In genomic region chr15:72117698-72118399, GRCh38 we compare ENCODE assay signal across 8 cellular contexts. TPM values are rescaled to one million over a fixed set of nuclear protein-coding genes. Genes with fewer than 3 reads are reported as not detected.
A peak's percentile ranks its signal among the peaks of the same experiment; 100 is the strongest.
DNase-seq lines count a peak whose midpoint lies in the region; ATAC-seq, FAIRE-seq and TF ChIP-seq lines count a peak whose summit lies in the region.

TSS of gene MYO9A (minus strand) at chr15:72118150. CDS start at chr15:72046563, 71,587 bp downstream.

- H3K79me2 ChIP-seq in keratinocyte (ENCODE audit: control insufficient read depth, insufficient read depth, low read length): peaks cover 34% of the 10 kb centered on the region

- H3K9me3 ChIP-seq in keratinocyte (ENCODE audit: control insufficient read depth, low read depth, low read length): no peaks in the 10 kb centered on the region

- peak within 1 kb of the TSS; percentile 100 for H2AFZ ChIP-seq in keratinocyte (ENCODE audit: control insufficient read depth, low read length)

- H3K9me1 ChIP-seq in keratinocyte (ENCODE audit: control insufficient read depth, extremely low read depth, insufficient read depth, low read length): no peaks in the 10 kb centered on the region

- dilution Hi-C loops in keratinocyte (cut with MboI; ENCODE audit: extremely low pct_ligation_motif_present, low sequenced_read_pairs): no loop called here

- peak within 1 kb of the TSS; percentile 99 for H3K27ac ChIP-seq in keratinocyte (ENCODE audit: control insufficient read depth, insufficient read depth, low read length)

- H3K27ac Mint-ChIP-seq in activated CD4-positive, alpha-beta T cell treated with anti-CD3 and anti-CD28 coated beads for 36 hours: peak within 1 kb of the TSS; percentile 96
- peak within 1 kb of the TSS; percentile 99 for H3K27ac Mint-ChIP-seq in chondrocyte (ENCODE audit: unreplicated experiment)

- no peaks in the 10 kb centered on the region for H3K27me3 Mint-ChIP-seq in activated CD4-positive, alpha-beta T cell treated with anti-CD3 and anti-CD28 coated beads for 36 hours
- no peaks in the 10 kb centered on the region for H3K27me3 Mint-ChIP-seq in chondrocyte (ENCODE audit: low read depth)

- H3K4me2 ChIP-seq in keratinocyte (ENCODE audit: control insufficient read depth, extremely low read depth, insufficient read depth, low read depth, low read length): peak within 1 kb of the TSS; percentile 97

- DNase-seq in AG10803 (ENCODE audit: low read depth): peak; percentile 97
- peak; percentile 80 for DNase-seq in GM19240 (ENCODE audit: insufficient read length, low spot score)
- peak; percentile 99 to 100 for DNase-seq in NCI-H524 (lab: John Stamatoyannopoulos, UW)
- DNase-seq in activated CD4-positive, alpha-beta T cell treated with anti-CD3 and anti-CD28 coated beads for 36 hours: peak; percentile 100
- peak; percentile 98 for DNase-seq in chondrocyte (ENCODE audit: low spot score)
- DNase-seq in keratinocyte (ENCODE audit: low read depth, low spot score): peak; percentile 90
- DNase-seq in stimulated activated CD4-positive, alpha-beta T cell treated with anti-CD3 and anti-CD28 coated beads, Interleukin-12 subunit alpha, Interleukin-12 subunit beta, amount 100 ng/mL, for 48 hours (ENCODE audit: low read depth in 2 of 3, low spot score in 1 of 3): peak; percentile 99

- H3K27me3 ChIP-seq in keratinocyte (ENCODE audit: control insufficient read depth, extremely low read depth, insufficient read depth, low read length): no peaks in the 10 kb centered on the region

- H3K4me3 ChIP-seq in AG10803 (ENCODE audit: low read length): peak within 1 kb of the TSS; percentile 98
- peak within 1 kb of the TSS; percentile 88 to 98 (median 89) for H3K4me3 ChIP-seq in keratinocyte (ENCODE audit: control insufficient read depth in 2 of 3, extremely low read depth in 1 of 3, insufficient read depth in 2 of 3, low read depth in 1 of 3, low read length in 3 of 3)

- peak within 1 kb of the TSS; percentile 99 for H3K9ac ChIP-seq in keratinocyte (ENCODE audit: control insufficient read depth, extremely low read depth, insufficient read depth, low read length)

- H3K36me3 ChIP-seq in keratinocyte (ENCODE audit: control insufficient read depth in 2 of 2, extremely low read depth in 1 of 2, insufficient read depth in 2 of 2, low read length in 2 of 2): no peaks in the 10 kb centered on the region

- peaks cover 40% of the 10 kb centered on the region for H3K4me1 Mint-ChIP-seq in activated CD4-positive, alpha-beta T cell treated with anti-CD3 and anti-CD28 coated beads for 36 hours
- H3K4me1 Mint-ChIP-seq in chondrocyte (ENCODE audit: low read depth): peaks cover 46% of the 10 kb centered on the region

- no peaks in the 10 kb centered on the region for H3K4me1 ChIP-seq in keratinocyte (ENCODE audit: control insufficient read depth, extremely low read depth, insufficient read depth, low read length)

- TF ChIP-seq CTCF in AG10803 (conservative IDR thresholded peaks at IDR 0.05; ENCODE audit: low read length) (no peak), chondrocyte (IDR thresholded peaks at IDR 0.05) (peak; percentile 63), keratinocyte (optimal IDR thresholded peaks at IDR 0.05 in 1 of 3, IDR thresholded peaks at IDR 0.05 in 1 of 3, conservative IDR thresholded peaks at IDR 0.05 in 1 of 3; ENCODE audit: extremely low read depth in 1 of 3, insufficient read depth in 2 of 3, low read length in 3 of 3) (peak in 1 of 3 experiments; percentile 33)

- POLR2A ChIA-PET in activated CD4-positive, alpha-beta T cell treated with anti-CD3 and anti-CD28 coated beads for 36 hours (lab: Charles Lee): interaction anchor here (0.5 to 1.4 kb wide), 3 partner anchors 32 to 113 kb away, joined by 6 to 8 read pairs (median 8); partner anchors contain the start of gene PKM

- intact Hi-C loops in activated CD4-positive, alpha-beta T cell treated with anti-CD3 and anti-CD28 coated beads for 36 hours (cut with DNase I, micrococcal nuclease): loop anchor here (1.0 to 5.0 kb wide), 13 partner anchors 108 to 1515 kb away; partner anchors contain the start of genes ARIH1 (in 2 of the 2), PARP6 (in 2 of the 2), ADPGK (in 1 of the 2) and BBS4 (in 1 of the 2)

- peak; percentile 58 for ATAC-seq in HG03457 (IDR thresholded peaks at IDR 0.05; ENCODE audit: unreplicated experiment)
- ATAC-seq in activated CD4-positive, alpha-beta T cell treated with anti-CD3 and anti-CD28 coated beads for 36 hours: peak; percentile 73

- H3K4me3 Mint-ChIP-seq in activated CD4-positive, alpha-beta T cell treated with anti-CD3 and anti-CD28 coated beads for 36 hours: peak within 1 kb of the TSS; percentile 98
- peak within 1 kb of the TSS; percentile 96 for H3K4me3 Mint-ChIP-seq in chondrocyte (ENCODE audit: unreplicated experiment)

- H3K36me3 Mint-ChIP-seq in activated CD4-positive, alpha-beta T cell treated with anti-CD3 and anti-CD28 coated beads for 36 hours (ENCODE audit: low read depth): no peaks in the 10 kb centered on the region
- H3K36me3 Mint-ChIP-seq in chondrocyte (ENCODE audit: low read depth): no peaks in the 10 kb centered on the region

- H4K20me1 ChIP-seq in keratinocyte (ENCODE audit: control insufficient read depth, extremely low read depth, insufficient read depth, low read length): no peaks in the 10 kb centered on the region

- H3K9me3 Mint-ChIP-seq in activated CD4-positive, alpha-beta T cell treated with anti-CD3 and anti-CD28 coated beads for 36 hours (ENCODE audit: low read depth): no peaks in the 10 kb centered on the region
- no peaks in the 10 kb centered on the region for H3K9me3 Mint-ChIP-seq in chondrocyte (ENCODE audit: low read depth)

- CTCF ChIA-PET in activated CD4-positive, alpha-beta T cell treated with anti-CD3 and anti-CD28 coated beads for 36 hours (lab: Charles Lee): interaction anchor here (1.0 to 1.6 kb wide), 4 partner anchors 38 to 110 kb away, joined by 3 to 5 read pairs (median 4); no protein-coding TSS in a partner anchor

- FAIRE-seq in keratinocyte (lab: Jason Lieb, UNC): peak; percentile 68

RNA-seq across cellular contexts. Expression of gene MYO9A, which starts in this region (rescaled TPM):
- 10 to 100 TPM; 19.0 to 20.3 TPM for total RNA-seq in activated CD4-positive, alpha-beta T cell treated with anti-CD3 and anti-CD28 coated beads for 36 hours
- total RNA-seq in chondrocyte: 41.8 to 46.0 TPM (median 42.0 TPM) in 3 replicates
- 6.8 to 10.6 TPM (median 8.4 TPM) in 3 replicates for polyA plus RNA-seq in keratinocyte
- 19.9 TPM for polyA plus RNA-seq in keratinocyte (2011; ENCODE audit: low read depth)
- 5.2 and 6.2 TPM in 2 replicates for polyA plus RNA-seq in keratinocyte (2011; cell fraction: cytosol; rRNA removed)
- polyA plus RNA-seq in keratinocyte (2011; cell fraction: nucleus; rRNA removed): 15.1 and 17.4 TPM in 2 replicates
- 6.3 and 7.7 TPM in 2 replicates for polyA plus RNA-seq in keratinocyte (2012; ENCODE audit: low replicate concordance)
- 32.9 to 71.5 TPM (median 36.5 TPM) in 3 replicates for polyA minus RNA-seq in keratinocyte
- polyA minus RNA-seq in keratinocyte (2011; cell fraction: cytosol; rRNA and poly(A)+ RNA removed): 34.0 TPM
- polyA minus RNA-seq in keratinocyte (2011; cell fraction: nucleus; rRNA and poly(A)+ RNA removed): 34.2 and 84.1 TPM in 2 replicates

Comparison
In these comparisons a context has a peak if more than half of its experiments do, and no peak if none do; other contexts are left out.
1. Peak in every context shown above with its lines: DNase-seq, ATAC-seq, H3K4me3 ChIP-seq and H3K27ac ChIP-seq.